In the genomic region with DNA sequence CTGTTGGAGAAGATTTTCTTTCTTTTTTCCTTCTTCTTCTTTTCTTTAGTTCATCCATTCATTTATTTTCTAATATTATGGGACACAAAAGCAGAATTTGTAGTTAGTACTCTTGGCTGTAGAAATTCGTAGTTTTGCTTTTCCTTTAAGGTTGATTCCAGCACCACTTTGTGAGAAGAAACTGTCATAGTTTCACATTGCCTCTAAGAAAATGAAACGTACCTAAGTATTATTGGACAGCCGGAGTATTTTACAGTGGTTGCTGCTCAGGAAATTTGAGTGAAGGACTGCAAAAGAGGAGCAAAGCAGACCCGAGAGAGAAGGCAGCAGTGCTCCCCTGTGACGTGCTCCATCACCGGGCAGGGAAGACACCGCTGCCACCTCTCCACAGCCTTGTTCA, we compare ENCODE assay signal across 13 cellular contexts. TPM values are rescaled to one million over a fixed set of nuclear protein-coding genes. Genes with fewer than 3 reads are reported as not detected.
DNase-seq lines count a peak whose midpoint lies in the region; ATAC-seq, FAIRE-seq and TF ChIP-seq lines count a peak whose summit lies in the region.
"Had no signal": no experiment of that assay in that cellular context is flagged by ENCODE, and none has a peak within 500 bp of the region (broad histone marks: within the 10 kb centered on the region; RNA-seq: fewer than 3 reads in every experiment).

No MANE protein-coding gene starts in this region.

- H3K27ac Mint-ChIP-seq in activated T-cell treated with anti-CD3 and anti-CD28 coated beads, Interleukin-2, amount 50 U/mL, for 24 hours = peak overlapping the region; percentile 72
- H3K27ac Mint-ChIP-seq in endodermal cell = no peak overlapping the region

- no peak for TF ChIP-seq CTCF in neutrophil (IDR thresholded peaks at IDR 0.05)
- TF ChIP-seq CTCF in endodermal cell (conservative IDR thresholded peaks at IDR 0.05) = no peak

- H3K36me3 Mint-ChIP-seq in activated T-cell treated with anti-CD3 and anti-CD28 coated beads, Interleukin-2, amount 50 U/mL, for 24 hours (ENCODE audit: low read depth) = peaks cover 19% of the 10 kb centered on the region
- no peaks in the 10 kb centered on the region for H3K36me3 Mint-ChIP-seq in endodermal cell (ENCODE audit: low read depth)

- FAIRE-seq in HTR-8/SVneo (lab: Jason Lieb, UNC) = no peak
- FAIRE-seq: endometrium, small intestine had no signal

- H3K36me3 ChIP-seq in neutrophil = no peaks in the 10 kb centered on the region
- H3K36me3 ChIP-seq in endodermal cell (ENCODE audit: control insufficient read depth, insufficient read depth, low read length) = no peaks in the 10 kb centered on the region
- H3K36me3 ChIP-seq: heart left ventricle, upper lobe of right lung had no signal

- H3K9me3 Mint-ChIP-seq in activated T-cell treated with anti-CD3 and anti-CD28 coated beads, Interleukin-2, amount 50 U/mL, for 24 hours = no peaks in the 10 kb centered on the region
- no peaks in the 10 kb centered on the region for H3K9me3 Mint-ChIP-seq in endodermal cell

- H3K27ac ChIP-seq in neutrophil (peak overlapping the region; percentile 56), endodermal cell (ENCODE audit: low read depth, low read length) (no peak overlapping the region)
- H3K27ac ChIP-seq: upper lobe of right lung had no signal

- H3K4me3 ChIP-seq in neutrophil (ENCODE audit: low read depth in 1 of 2, low read length in 1 of 2) (no peak overlapping the region), endodermal cell (ENCODE audit: low read length) (no peak overlapping the region)
- H3K4me3 ChIP-seq: heart left ventricle, upper lobe of right lung had no signal

- peaks cover 94% of the 10 kb centered on the region for H3K4me1 Mint-ChIP-seq in activated T-cell treated with anti-CD3 and anti-CD28 coated beads, Interleukin-2, amount 50 U/mL, for 24 hours (ENCODE audit: low read depth)
- peaks cover 3% of the 10 kb centered on the region for H3K4me1 Mint-ChIP-seq in endodermal cell

- DNase-seq in activated T-cell treated with anti-CD3 and anti-CD28 coated beads, Interleukin-2, amount 50 U/mL, for 24 hours = no peak
- DNase-seq in activated T-cell treated with anti-CD3 and anti-CD28 coated beads for 4 hours (no peak), endodermal cell (no peak), HTR-8/SVneo (ENCODE audit: insufficient read length, low spot score) (no peak)
- DNase-seq: heart left ventricle, NCI-H345, small intestine, upper lobe of right lung had no signal

- 94 to 96% methylated on average over 7 of the region's 7 CpGs for WGBS in endodermal cell (ENCODE audit: insufficient coverage in 1 of 2, insufficient read length in 1 of 2), 2 experiments

- ATAC-seq in GM21717 (IDR thresholded peaks at IDR 0.05; ENCODE audit: unreplicated experiment) (peak; percentile 74), HG03558 (IDR thresholded peaks at IDR 0.05; ENCODE audit: extremely low read depth, unreplicated experiment) (peak; percentile 57), GM19324 (IDR thresholded peaks at IDR 0.05; ENCODE audit: low FRiP score, unreplicated experiment) (no peak)
- ATAC-seq: heart left ventricle, upper lobe of right lung had no signal

- H3K9me3 ChIP-seq in neutrophil (no peaks in the 10 kb centered on the region), endodermal cell (ENCODE audit: control insufficient read depth, low read length) (no peaks in the 10 kb centered on the region)
- H3K9me3 ChIP-seq: upper lobe of right lung had no signal

- H3K9ac ChIP-seq in endodermal cell (ENCODE audit: extremely low read depth, low read length, poor library complexity, severe bottlenecking) = no peak overlapping the region

- H3K27me3 Mint-ChIP-seq in activated T-cell treated with anti-CD3 and anti-CD28 coated beads, Interleukin-2, amount 50 U/mL, for 24 hours = no peaks in the 10 kb centered on the region
- H3K27me3 Mint-ChIP-seq in endodermal cell (ENCODE audit: insufficient read depth) = peaks cover 45% of the 10 kb centered on the region

- peak overlapping the region; percentile 53 for H3K4me3 Mint-ChIP-seq in activated T-cell treated with anti-CD3 and anti-CD28 coated beads, Interleukin-2, amount 50 U/mL, for 24 hours
- H3K4me3 Mint-ChIP-seq in endodermal cell = no peak overlapping the region

- H3K4me1 ChIP-seq in neutrophil (ENCODE audit: control insufficient read depth in 1 of 2, insufficient read depth in 1 of 2, low read depth in 1 of 2, low read length in 1 of 2) = peaks cover 16 to 41% of the 10 kb centered on the region in 2 experiments
- H3K4me1 ChIP-seq in endodermal cell (ENCODE audit: control insufficient read depth, insufficient read depth, low read length) = no peaks in the 10 kb centered on the region
- H3K4me1 ChIP-seq: upper lobe of right lung had no signal

- H3K27me3 ChIP-seq in neutrophil (no peaks in the 10 kb centered on the region), endodermal cell (ENCODE audit: control insufficient read depth, insufficient read depth, low read length, poor library complexity, severe bottlenecking) (peaks cover 7% of the 10 kb centered on the region)
- H3K27me3 ChIP-seq: heart left ventricle, upper lobe of right lung had no signal

RNA-seq across cellular contexts. Expression of a gene that starts 48.1 kb away (rescaled TPM):
- total RNA-seq in endodermal cell = 1 to 10 TPM; 4.2 to 6.9 TPM
- polyA plus RNA-seq in endodermal cell (2013, experiment 1 of 2) = 8.0 TPM
- polyA plus RNA-seq in endodermal cell (2013, experiment 2 of 2) = 6.3 TPM
